In genomic region chr6:131001113-131001776, GRCh38 we compare ENCODE assay signal across 19 cellular contexts.
A peak's percentile ranks its signal among the peaks of the same experiment; 100 is the strongest.
DNase-seq lines count a peak whose midpoint lies in the region; ATAC-seq and TF ChIP-seq lines count a peak whose summit lies in the region.
"Had no signal": no experiment of that assay in that cellular context is flagged by ENCODE, and none has a peak within 500 bp of the region (broad histone marks: within the 10 kb centered on the region; RNA-seq: fewer than 3 reads in every experiment).

No MANE protein-coding gene starts in this region.

- H3K27me3 ChIP-seq in esophagus squamous epithelium: no peaks in the 10 kb centered on the region
- H3K27me3 ChIP-seq in thoracic aorta (replicated peaks; ENCODE audit: insufficient read depth): no peaks in the 10 kb centered on the region
- no peaks in the 10 kb centered on the region for H3K27me3 ChIP-seq in GM23248 (replicated peaks; ENCODE audit: insufficient read depth)
- H3K27me3 ChIP-seq: upper lobe of left lung had no signal

- DNase-seq in NCI-H82 (lab: John Stamatoyannopoulos, UW) (peak; percentile 18), NCI-H82 treated with DMSO at 0.1 percent for 48 hours (lab: John Stamatoyannopoulos, UW; ENCODE audit: unreplicated experiment) (no peak), esophagus squamous epithelium (lab: John Stamatoyannopoulos, UW) (no peak), thoracic aorta (ENCODE audit: low spot score) (no peak), GM23248 (no peak), HFFc6 (no peak)
- DNase-seq: activated CD8-positive, alpha-beta T cell treated with anti-CD3 and anti-CD28 coated beads for 36 hours; activated naive CD8-positive, alpha-beta T cell treated with anti-CD3 and anti-CD28 coated beads for 36 hours; activated T-cell treated with anti-CD3 and anti-CD28 coated beads, Interleukin-2, amount 50 U/mL, for 72 hours; CD4-positive, CD25-positive, alpha-beta regulatory T cell; DMS79; hippocampal formation; left colon; naive thymus-derived CD8-positive, alpha-beta T cell; NCI-H1930; NCI-H510A treated with DMSO at 0.1 percent for 48 hours; upper lobe of left lung had no signal

- no peak overlapping the region for H3K27ac ChIP-seq in esophagus squamous epithelium
- H3K27ac ChIP-seq in mesodermal cell (ENCODE audit: low read depth, low read length, severe bottlenecking): peak overlapping the region; percentile 20
- H3K27ac ChIP-seq in thoracic aorta: no peak overlapping the region
- H3K27ac ChIP-seq in GM23248: no peak overlapping the region

- H3K4me3 ChIP-seq in esophagus squamous epithelium (peak overlapping the region; percentile 0 to 39 (median 22)), mesodermal cell (ENCODE audit: extremely low read depth, insufficient read depth, low read length, poor library complexity, severe bottlenecking) (no peak overlapping the region), thoracic aorta (peak overlapping the region; percentile 58), GM23248 (no peak overlapping the region)

- H3K4me1 ChIP-seq in esophagus squamous epithelium (peaks cover 4 to 52% (median 5%) of the 10 kb centered on the region in 3 donors), mesodermal cell (ENCODE audit: control insufficient read depth, insufficient read depth, low read length, poor library complexity, severe bottlenecking) (peaks cover 26% of the 10 kb centered on the region), thoracic aorta (ENCODE audit: control insufficient read depth in 1 of 2, low read depth in 2 of 2) (peaks cover 16 to 59% of the 10 kb centered on the region in 2 donors), GM23248 (ENCODE audit: insufficient read depth) (peaks cover 15% of the 10 kb centered on the region)

- no peak overlapping the region for H3K4me3 Mint-ChIP-seq in HFFc6
- H3K4me3 Mint-ChIP-seq: activated CD8-positive, alpha-beta T cell treated with anti-CD3 and anti-CD28 coated beads for 36 hours; activated naive CD8-positive, alpha-beta T cell treated with anti-CD3 and anti-CD28 coated beads for 36 hours; activated T-cell treated with anti-CD3 and anti-CD28 coated beads, Interleukin-2, amount 50 U/mL, for 72 hours; CD4-positive, CD25-positive, alpha-beta regulatory T cell; naive thymus-derived CD8-positive, alpha-beta T cell had no signal

- 32 to 36% methylated on average over 13 of the region's 13 CpGs for WGBS in esophagus squamous epithelium, 2 donors
- WGBS in mesodermal cell (ENCODE audit: insufficient coverage in 2 of 2), 2 experiments: 79 to 92% methylated on average over 5 to 8 of the region's 13 CpGs
- 82 to 87% methylated on average over 13 of the region's 13 CpGs for WGBS in GM23248 (ENCODE audit: low coverage in 1 of 2, low lambda C conversion rate in 2 of 2, missing lambda C conversion rate in 2 of 2), 2 experiments

- H3K9ac ChIP-seq in GM23248: no peak overlapping the region

- H3K79me2 ChIP-seq in GM23248 (ENCODE audit: insufficient read depth): peaks cover 60% of the 10 kb centered on the region

- peaks cover 9% of the 10 kb centered on the region for H3F3A ChIP-seq in GM23248 (ENCODE audit: insufficient read depth)

- in situ Hi-C loops in GM23248 (cut with MboI): no loop called here

- ATAC-seq in thoracic aorta (ENCODE audit: insufficient number of reproducible peaks, low FRiP score, low read depth): no peak
- ATAC-seq in SK-N-SH treated with all-trans-retinoic acid at 6 μM for 48 hours: no peak
- ATAC-seq: activated CD8-positive, alpha-beta T cell treated with anti-CD3 and anti-CD28 coated beads for 36 hours; activated T-cell treated with anti-CD3 and anti-CD28 coated beads, Interleukin-2, amount 50 U/mL, for 72 hours; naive thymus-derived CD8-positive, alpha-beta T cell had no signal

- H3K9me2 ChIP-seq in GM23248 (ENCODE audit: insufficient read depth): no peaks in the 10 kb centered on the region

- H3K36me3 ChIP-seq in esophagus squamous epithelium (no peaks in the 10 kb centered on the region), mesodermal cell (ENCODE audit: control insufficient read depth, insufficient read depth, low read length) (no peaks in the 10 kb centered on the region), thoracic aorta (no peaks in the 10 kb centered on the region), GM23248 (ENCODE audit: low read depth) (no peaks in the 10 kb centered on the region)
- H3K36me3 ChIP-seq: upper lobe of left lung had no signal

- no peaks in the 10 kb centered on the region for H3K9me3 Mint-ChIP-seq in HFFc6
- H3K9me3 Mint-ChIP-seq: activated CD8-positive, alpha-beta T cell treated with anti-CD3 and anti-CD28 coated beads for 36 hours; activated naive CD8-positive, alpha-beta T cell treated with anti-CD3 and anti-CD28 coated beads for 36 hours had no signal

- H3K9me3 ChIP-seq in esophagus squamous epithelium (no peaks in the 10 kb centered on the region), mesodermal cell (ENCODE audit: control insufficient read depth, low read length) (no peaks in the 10 kb centered on the region), thoracic aorta (no peaks in the 10 kb centered on the region), GM23248 (ENCODE audit: low read depth) (no peaks in the 10 kb centered on the region)
- H3K9me3 ChIP-seq: upper lobe of left lung had no signal

- peaks cover 38% of the 10 kb centered on the region for H3K4me1 Mint-ChIP-seq in HFFc6 (ENCODE audit: low read depth)

- H3K4me2 ChIP-seq in GM23248 (ENCODE audit: unreplicated experiment): no peak overlapping the region

- H3K27ac Mint-ChIP-seq in HFFc6: no peak overlapping the region
- H3K27ac Mint-ChIP-seq: activated CD8-positive, alpha-beta T cell treated with anti-CD3 and anti-CD28 coated beads for 36 hours; activated naive CD8-positive, alpha-beta T cell treated with anti-CD3 and anti-CD28 coated beads for 36 hours; activated T-cell treated with anti-CD3 and anti-CD28 coated beads, Interleukin-2, amount 50 U/mL, for 72 hours; CD4-positive, CD25-positive, alpha-beta regulatory T cell; naive thymus-derived CD8-positive, alpha-beta T cell had no signal

- peaks cover 1% of the 10 kb centered on the region; the same call in 1 of the 2 replicates for H3K27me3 Mint-ChIP-seq in HFFc6 (ENCODE audit: insufficient read depth)
- H3K27me3 Mint-ChIP-seq: activated CD8-positive, alpha-beta T cell treated with anti-CD3 and anti-CD28 coated beads for 36 hours; activated naive CD8-positive, alpha-beta T cell treated with anti-CD3 and anti-CD28 coated beads for 36 hours; CD4-positive, CD25-positive, alpha-beta regulatory T cell had no signal

- no peaks in the 10 kb centered on the region for H3K36me3 Mint-ChIP-seq in HFFc6 (ENCODE audit: low read depth)
- H3K36me3 Mint-ChIP-seq: activated naive CD8-positive, alpha-beta T cell treated with anti-CD3 and anti-CD28 coated beads for 36 hours; CD4-positive, CD25-positive, alpha-beta regulatory T cell; naive thymus-derived CD8-positive, alpha-beta T cell had no signal

- TF ChIP-seq CTCF in esophagus squamous epithelium (IDR thresholded peaks at IDR 0.05) (no peak), thoracic aorta (IDR thresholded peaks at IDR 0.05) (no peak), HFFc6 (IDR thresholded peaks at IDR 0.05) (no peak)

- H2AFZ ChIP-seq in GM23248: no peak overlapping the region

- intact Hi-C loops in esophagus squamous epithelium (cut with DNase I): no loop called here

- H4K20me1 ChIP-seq in GM23248 (ENCODE audit: insufficient read depth): no peaks in the 10 kb centered on the region

- no peak for TF ChIP-seq POLR2A in esophagus squamous epithelium (IDR thresholded peaks at IDR 0.05)

TF ChIP-seq in SK-N-SH treated with all-trans-retinoic acid at 6 μM for 48 hours, 23 proteins besides CTCF, POLR2A, EP300 and RAD21 (continues in another document):
- TF ChIP-seq CSRNP3 (CRISPR knock-in tag; IDR thresholded peaks at IDR 0.05): no peak
- TF ChIP-seq GLIS3 (CRISPR knock-in tag; IDR thresholded peaks at IDR 0.05): no peak
- no peak for TF ChIP-seq PPARA (CRISPR knock-in tag; IDR thresholded peaks at IDR 0.05; ENCODE audit: borderline replicate concordance)
- TF ChIP-seq SNAI2 (CRISPR knock-in tag; IDR thresholded peaks at IDR 0.05): no peak
- TF ChIP-seq OSR1 (CRISPR knock-in tag; IDR thresholded peaks at IDR 0.05): no peak
- no peak for TF ChIP-seq TCF4 (CRISPR knock-in tag; IDR thresholded peaks at IDR 0.05; ENCODE audit: borderline replicate concordance)
- no peak for TF ChIP-seq ZNF565 (CRISPR knock-in tag; conservative IDR thresholded peaks at IDR 0.05; ENCODE audit: low read depth)
- no peak for TF ChIP-seq BACH2 (CRISPR knock-in tag; IDR thresholded peaks at IDR 0.05; ENCODE audit: borderline replicate concordance)
- no peak for TF ChIP-seq POU6F1 (CRISPR knock-in tag; IDR thresholded peaks at IDR 0.05; ENCODE audit: borderline replicate concordance, low read depth)
- no peak for TF ChIP-seq ISL1 (CRISPR knock-in tag; IDR thresholded peaks at IDR 0.05)
- TF ChIP-seq ZC3H10 (CRISPR knock-in tag; IDR thresholded peaks at IDR 0.05): no peak
- no peak for TF ChIP-seq ARNTL (CRISPR knock-in tag; IDR thresholded peaks at IDR 0.05; ENCODE audit: borderline replicate concordance, low read depth)
- TF ChIP-seq ZFP30 (CRISPR knock-in tag; IDR thresholded peaks at IDR 0.05): no peak
- TF ChIP-seq ZFP3 (CRISPR knock-in tag; IDR thresholded peaks at IDR 0.05): no peak

Comparison
In these comparisons a context has a peak if more than half of its experiments do, and no peak if none do; other contexts are left out.
1. H3K4me3 ChIP-seq: peak in esophagus squamous epithelium (4 of 4) and thoracic aorta (single experiment); none in mesodermal cell (single experiment) and GM23248 (single experiment).